ENCODE assay signal across 20 cellular contexts in genomic region chr15:27878841-27879240, GRCh38.
A peak's percentile ranks its signal among the peaks of the same experiment; 100 is the strongest.
DNase-seq lines count a peak whose midpoint lies in the region; FAIRE-seq and TF ChIP-seq lines count a peak whose summit lies in the region.
"Had no signal": no experiment of that assay in that cellular context is flagged by ENCODE, and none has a peak within 500 bp of the region (broad histone marks: within the 10 kb centered on the region; RNA-seq: fewer than 3 reads in every experiment).

No MANE protein-coding gene starts in this region.

- no peaks in the 10 kb centered on the region for H3K36me3 ChIP-seq in bronchial epithelial cell (ENCODE audit: control insufficient read depth, insufficient read depth, low read length)
- no peaks in the 10 kb centered on the region for H3K36me3 ChIP-seq in keratinocyte (ENCODE audit: control insufficient read depth in 2 of 2, extremely low read depth in 1 of 2, insufficient read depth in 2 of 2, low read length in 2 of 2)

- H3K9ac ChIP-seq in keratinocyte (ENCODE audit: control insufficient read depth, extremely low read depth, insufficient read depth, low read length) = no peak overlapping the region
- H3K9ac ChIP-seq: GM23248 had no signal

- no peaks in the 10 kb centered on the region for H3K79me2 ChIP-seq in keratinocyte (ENCODE audit: control insufficient read depth, insufficient read depth, low read length)

- peaks cover 5% of the 10 kb centered on the region for H3K4me1 ChIP-seq in keratinocyte (ENCODE audit: control insufficient read depth, extremely low read depth, insufficient read depth, low read length)

- H3K9me1 ChIP-seq in keratinocyte (ENCODE audit: control insufficient read depth, extremely low read depth, insufficient read depth, low read length) = no peaks in the 10 kb centered on the region

- H3K9me3 ChIP-seq in keratinocyte (ENCODE audit: control insufficient read depth, low read depth, low read length) = no peaks in the 10 kb centered on the region

- no peak overlapping the region for H3K4me3 ChIP-seq in bronchial epithelial cell (ENCODE audit: low read depth, low read length)
- no peak overlapping the region for H3K4me3 ChIP-seq in keratinocyte (ENCODE audit: control insufficient read depth in 2 of 3, extremely low read depth in 1 of 3, insufficient read depth in 2 of 3, low read depth in 1 of 3, low read length in 3 of 3)
- H3K4me3 ChIP-seq: GM12878, GM23248 had no signal

- dilution Hi-C loops in keratinocyte (cut with MboI; ENCODE audit: extremely low pct_ligation_motif_present, low sequenced_read_pairs) = no loop called here

- H3K4me2 ChIP-seq in keratinocyte (ENCODE audit: control insufficient read depth, extremely low read depth, insufficient read depth, low read depth, low read length) = peak overlapping the region; percentile 19

- H2AFZ ChIP-seq in keratinocyte (ENCODE audit: control insufficient read depth, low read length) = no peak overlapping the region
- H2AFZ ChIP-seq: GM23248 had no signal

- H3K27me3 ChIP-seq in bronchial epithelial cell (ENCODE audit: control insufficient read depth, insufficient read depth, low read length) (no peaks in the 10 kb centered on the region), keratinocyte (ENCODE audit: control insufficient read depth, extremely low read depth, insufficient read depth, low read length) (no peaks in the 10 kb centered on the region)

- H3K27ac ChIP-seq in epithelial cell of prostate (peak overlapping the region; percentile 32), keratinocyte (ENCODE audit: control insufficient read depth, insufficient read depth, low read length) (no peak overlapping the region)
- H3K27ac ChIP-seq: GM23248 had no signal

- DNase-seq in bronchial epithelial cell (ENCODE audit: low read depth) (peak; percentile 84), epithelial cell of prostate (ENCODE audit: low read depth, low spot score) (peak; percentile 46), keratinocyte (ENCODE audit: low read depth, low spot score) (no peak), putamen (ENCODE audit: low spot score) (no peak), CD1c-positive myeloid dendritic cell (ENCODE audit: extremely low spot score) (no peak), COLO829 (ENCODE audit: low spot score) (no peak)
- DNase-seq: C1 segment of cervical spinal cord; CD4-positive, CD25-positive, alpha-beta regulatory T cell; CD8-positive, alpha-beta T cell; DMS 273 treated with DMSO at 0.1 percent for 48 hours; DMS79; EL; GDM1; GM23248; H7; HCEC 1CT had no signal

- no peaks in the 10 kb centered on the region for H4K20me1 ChIP-seq in keratinocyte (ENCODE audit: control insufficient read depth, extremely low read depth, insufficient read depth, low read length)

- no peak for TF ChIP-seq CTCF in bronchial epithelial cell (IDR thresholded peaks at IDR 0.05; ENCODE audit: insufficient read depth, low read length, severe bottlenecking)
- no peak for TF ChIP-seq CTCF in keratinocyte (optimal IDR thresholded peaks at IDR 0.05 in 1 of 3, IDR thresholded peaks at IDR 0.05 in 1 of 3, conservative IDR thresholded peaks at IDR 0.05 in 1 of 3; ENCODE audit: extremely low read depth in 1 of 3, insufficient read depth in 2 of 3, low read length in 3 of 3)

- FAIRE-seq in bronchial epithelial cell (lab: Jason Lieb, UNC) (no peak), keratinocyte (lab: Jason Lieb, UNC) (peak; percentile 93)
- FAIRE-seq: D721Med, GM12878, GM19239, H1 had no signal

Comparison
In these comparisons a context has a peak if more than half of its experiments do, and no peak if none do; other contexts are left out.
1. DNase-seq: peak in bronchial epithelial cell (single experiment) and epithelial cell of prostate (single experiment); none in keratinocyte (single experiment), putamen (single experiment), CD1c-positive myeloid dendritic cell (single experiment) and COLO829 (single experiment).